In the genomic region with DNA sequence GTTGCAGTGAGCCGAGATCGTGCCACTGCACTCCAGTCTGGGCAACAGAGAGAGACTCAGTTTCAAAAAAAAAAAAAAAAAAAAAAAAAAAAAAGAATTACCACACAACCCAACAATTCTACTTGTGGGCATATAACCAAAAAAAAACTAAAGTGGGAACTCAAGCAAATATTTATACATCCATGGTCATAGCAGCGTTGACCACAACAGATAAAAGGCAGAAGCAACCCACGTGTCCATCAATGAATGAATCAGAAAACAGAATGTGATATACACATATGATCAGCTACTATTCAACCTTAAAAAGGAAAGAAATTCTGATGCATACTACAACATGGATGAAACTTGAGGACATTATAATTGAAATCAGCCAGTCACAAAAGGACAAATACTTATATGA, we compare ENCODE assay signal across 23 cellular contexts.
"Had no signal": no experiment of that assay in that cellular context is flagged by ENCODE, and none has a peak within 500 bp of the region (broad histone marks: within the 10 kb centered on the region; RNA-seq: fewer than 3 reads in every experiment).

No MANE protein-coding gene starts in this region.

- H3K9ac ChIP-seq: KMS-11 had no signal

- H3K4me2 ChIP-seq: KMS-11 had no signal

- H3K4me3 Mint-ChIP-seq: IgD-negative memory B cell had no signal

- ATAC-seq: K562, Panc1, PC-3, SK-N-SH treated with all-trans-retinoic acid at 6 μM for 48 hours had no signal

- DNase-seq: Kasumi-1, MM.1S, NCI-H1092 treated with DMSO at 0.1 percent for 48 hours, NCI-H1436, NCI-H187, NCI-H2029, NCI-H2081 treated with DMSO at 0.1 percent for 48 hours, NCI-H2171, NCI-H226, NCI-H446, NCI-H510A, NCI-H524 treated with DMSO at 0.1 percent for 48 hours, NCI-H69, NCI-H774, PC-3, SHP77 had no signal

- H3K27ac ChIP-seq: HL-60, KMS-11, RWPE1 had no signal

- H3K36me3 Mint-ChIP-seq: IgD-negative memory B cell had no signal

- H3K4me3 ChIP-seq: K562 had no signal

- H3K4me1 Mint-ChIP-seq: IgD-negative memory B cell had no signal
